ENCODE assay signal across 1 cellular context in the genomic region with DNA sequence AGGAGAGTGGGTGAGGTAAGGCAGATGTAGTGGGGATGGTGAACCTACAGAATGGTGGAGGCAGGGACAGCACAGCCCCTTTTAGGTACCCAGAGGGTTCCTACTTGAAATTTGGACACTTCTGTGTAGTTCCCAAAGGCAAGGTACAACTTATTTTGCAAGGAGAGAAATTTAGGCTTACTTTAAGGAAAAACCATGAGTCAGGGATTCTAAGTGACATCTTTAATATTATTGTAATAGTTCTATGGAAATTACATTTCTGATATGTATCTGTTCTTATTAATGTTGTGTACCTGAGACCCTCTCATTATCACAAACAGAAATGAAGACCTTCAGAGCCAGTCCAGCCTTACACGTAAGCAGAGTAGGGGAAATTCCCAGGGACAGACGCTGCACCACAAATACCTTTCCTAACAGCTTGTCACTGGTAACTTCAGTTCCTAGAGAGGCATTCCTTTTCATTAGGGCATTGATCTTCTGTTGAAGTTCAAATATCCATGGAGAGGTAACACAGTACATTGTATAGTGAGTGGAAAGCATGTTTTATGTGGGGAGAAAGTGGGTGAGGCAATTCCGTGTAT.
TF ChIP-seq lines count a peak whose summit lies in the region.

No MANE protein-coding gene starts in this region.

TF ChIP-seq in GM12878, 131 proteins besides CTCF, POLR2A, EP300 and RAD21:
- TF ChIP-seq IKZF1 (conservative IDR thresholded peaks at IDR 0.05) (0 out of 2 replicates have a peak, but pooled peaks have one; percentile 26), IKZF2 (IDR thresholded peaks at IDR 0.05) (peak in 1 of 2 experiments; percentile 39; a peak in 1 of 4 replicates), RUNX3 (IDR thresholded peaks at IDR 0.05; ENCODE audit: low read length) (peak; percentile 37; the same call in 1 of the 2 replicates), SMC3 (IDR thresholded peaks at IDR 0.05; ENCODE audit: borderline replicate concordance, low read length) (no peak)
- TF ChIP-seq, protein P1, sequence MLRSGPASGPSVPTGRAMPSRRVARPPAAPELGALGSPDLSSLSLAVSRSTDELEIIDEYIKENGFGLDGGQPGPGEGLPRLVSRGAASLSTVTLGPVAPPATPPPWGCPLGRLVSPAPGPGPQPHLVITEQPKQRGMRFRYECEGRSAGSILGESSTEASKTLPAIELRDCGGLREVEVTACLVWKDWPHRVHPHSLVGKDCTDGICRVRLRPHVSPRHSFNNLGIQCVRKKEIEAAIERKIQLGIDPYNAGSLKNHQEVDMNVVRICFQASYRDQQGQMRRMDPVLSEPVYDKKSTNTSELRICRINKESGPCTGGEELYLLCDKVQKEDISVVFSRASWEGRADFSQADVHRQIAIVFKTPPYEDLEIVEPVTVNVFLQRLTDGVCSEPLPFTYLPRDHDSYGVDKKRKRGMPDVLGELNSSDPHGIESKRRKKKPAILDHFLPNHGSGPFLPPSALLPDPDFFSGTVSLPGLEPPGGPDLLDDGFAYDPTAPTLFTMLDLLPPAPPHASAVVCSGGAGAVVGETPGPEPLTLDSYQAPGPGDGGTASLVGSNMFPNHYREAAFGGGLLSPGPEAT (IDR thresholded peaks at IDR 0.05; ENCODE audit: low read depth) = 0 out of 2 replicates have a peak, but pooled peaks have one; percentile 52
- TF ChIP-seq, protein P2, sequence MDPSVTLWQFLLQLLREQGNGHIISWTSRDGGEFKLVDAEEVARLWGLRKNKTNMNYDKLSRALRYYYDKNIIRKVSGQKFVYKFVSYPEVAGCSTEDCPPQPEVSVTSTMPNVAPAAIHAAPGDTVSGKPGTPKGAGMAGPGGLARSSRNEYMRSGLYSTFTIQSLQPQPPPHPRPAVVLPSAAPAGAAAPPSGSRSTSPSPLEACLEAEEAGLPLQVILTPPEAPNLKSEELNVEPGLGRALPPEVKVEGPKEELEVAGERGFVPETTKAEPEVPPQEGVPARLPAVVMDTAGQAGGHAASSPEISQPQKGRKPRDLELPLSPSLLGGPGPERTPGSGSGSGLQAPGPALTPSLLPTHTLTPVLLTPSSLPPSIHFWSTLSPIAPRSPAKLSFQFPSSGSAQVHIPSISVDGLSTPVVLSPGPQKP (IDR thresholded peaks at IDR 0.05; ENCODE audit: low read depth, low read length) = no peak
TF ChIP-seq in GM12878: peak in this region for 4.
